Comparison of ENCODE assay signal across 1 cellular context in the genomic region with DNA sequence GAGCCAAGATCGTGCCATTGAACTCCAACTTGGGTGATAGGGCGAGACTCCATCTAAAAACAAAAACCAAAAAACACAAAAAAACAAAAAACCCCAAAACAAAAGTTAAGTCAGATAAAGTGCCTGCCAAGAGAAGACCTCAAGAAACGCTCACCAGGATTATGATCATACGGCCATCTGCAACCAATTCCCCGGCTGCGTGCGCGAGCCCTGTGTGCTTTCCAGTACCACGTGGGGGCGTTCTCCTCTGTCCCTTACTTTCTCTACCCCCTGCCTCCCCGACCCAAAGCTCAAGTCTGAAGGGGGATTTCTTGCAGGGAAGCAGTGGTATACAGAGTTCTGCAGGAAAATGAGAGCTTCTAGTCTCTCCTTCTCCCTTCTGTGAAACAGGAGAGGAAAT.
TF ChIP-seq lines count a peak whose summit lies in the region.

No MANE protein-coding gene starts in this region.

TF ChIP-seq in IMR-90, 13 proteins besides CTCF, POLR2A, EP300 and RAD21 (continued from another document):
- TF ChIP-seq, protein P1, sequence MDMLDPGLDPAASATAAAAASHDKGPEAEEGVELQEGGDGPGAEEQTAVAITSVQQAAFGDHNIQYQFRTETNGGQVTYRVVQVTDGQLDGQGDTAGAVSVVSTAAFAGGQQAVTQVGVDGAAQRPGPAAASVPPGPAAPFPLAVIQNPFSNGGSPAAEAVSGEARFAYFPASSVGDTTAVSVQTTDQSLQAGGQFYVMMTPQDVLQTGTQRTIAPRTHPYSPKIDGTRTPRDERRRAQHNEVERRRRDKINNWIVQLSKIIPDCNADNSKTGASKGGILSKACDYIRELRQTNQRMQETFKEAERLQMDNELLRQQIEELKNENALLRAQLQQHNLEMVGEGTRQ (IDR thresholded peaks at IDR 0.05; ENCODE audit: low read depth, low read length) = peak; percentile 17; the same call in 1 of the 2 replicates
- TF ChIP-seq BHLHE40 (IDR thresholded peaks at IDR 0.05; ENCODE audit: low read depth, low read length) (no peak), CHD1 (IDR thresholded peaks at IDR 0.05; ENCODE audit: low read depth, low read length) (no peak)
